Comparison of ENCODE assay signal across 8 cellular contexts in the genomic region with DNA sequence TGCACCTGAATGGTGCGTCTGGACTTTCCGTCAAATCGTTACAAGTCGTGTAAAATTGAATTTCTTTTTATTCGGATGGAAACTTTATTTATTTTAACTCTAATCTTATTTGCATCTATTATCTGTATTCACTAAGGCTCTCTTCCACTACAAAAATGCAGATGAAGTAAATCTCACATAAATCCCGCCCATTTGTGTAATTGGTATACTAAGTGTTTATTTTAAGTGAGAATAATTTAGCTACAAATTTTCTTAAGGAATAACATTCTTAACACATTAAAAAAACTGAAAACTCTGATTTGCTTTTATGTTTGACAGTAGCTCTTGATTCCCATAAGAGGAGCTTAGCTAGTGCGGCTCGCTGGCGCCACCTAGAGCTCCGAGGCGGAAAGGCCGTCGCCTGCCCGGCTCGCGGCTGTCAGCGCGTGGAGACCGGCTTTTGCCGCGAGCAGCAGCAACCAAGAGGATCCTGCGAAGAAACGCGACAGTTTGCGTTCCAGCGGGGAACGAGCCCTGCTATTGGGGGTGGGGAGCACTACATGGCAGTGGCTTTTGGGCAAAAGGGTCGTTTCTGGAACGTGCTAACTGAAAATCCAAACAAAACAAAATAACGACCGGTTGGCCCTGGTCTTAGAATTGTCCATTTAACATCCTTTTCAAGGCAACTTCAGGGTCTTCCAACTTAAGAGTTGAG. TPM values are rescaled to one million over a fixed set of nuclear protein-coding genes. Genes with fewer than 3 reads are reported as not detected.
DNase-seq lines count a peak whose midpoint lies in the region; ATAC-seq and TF ChIP-seq lines count a peak whose summit lies in the region.

No MANE protein-coding gene starts in this region.

- no peaks in the 10 kb centered on the region for H3K79me1 ChIP-seq in trophoblast cell (ENCODE audit: low read length)

- no peak for TF ChIP-seq POLR2A in transverse colon (IDR thresholded peaks at IDR 0.05)

- no peak overlapping the region for H4K12ac ChIP-seq in trophoblast cell (ENCODE audit: low read depth, low read length)

- no peak overlapping the region for H4K91ac ChIP-seq in trophoblast cell (ENCODE audit: low read depth, low read length)

- TF ChIP-seq CTCF in C4-2B (conservative IDR thresholded peaks at IDR 0.05) = peak; percentile 96
- peak; percentile 98 for TF ChIP-seq CTCF in KMS-11 (conservative IDR thresholded peaks at IDR 0.05; ENCODE audit: low read depth, low read length)
- peak; percentile 91 to 98 (median 98) for TF ChIP-seq CTCF in transverse colon (IDR thresholded peaks at IDR 0.05)

- no peak overlapping the region for H4K8ac ChIP-seq in trophoblast cell (ENCODE audit: low read depth, low read length)

- no peak overlapping the region for H3K27ac ChIP-seq in C4-2B
- no peak overlapping the region for H3K27ac ChIP-seq in KMS-11
- H3K27ac ChIP-seq in SK-N-MC = no peak overlapping the region
- H3K27ac ChIP-seq in trophoblast cell (ENCODE audit: low read depth, low read length) = no peak overlapping the region
- H3K27ac ChIP-seq in transverse colon = no peak overlapping the region

- no peak for TF ChIP-seq EP300 in transverse colon (IDR thresholded peaks at IDR 0.05; ENCODE audit: low read depth)

- peaks cover 5% of the 10 kb centered on the region; the same call in 1 of the 2 replicates for H4K20me1 ChIP-seq in KMS-11 (ENCODE audit: insufficient read depth)

- H3K18ac ChIP-seq in trophoblast cell (ENCODE audit: low read length) = no peak overlapping the region

- H3K4me3 ChIP-seq in KMS-11 (IDR thresholded peaks at IDR 0.05; ENCODE audit: insufficient read depth, low read depth, low read length) (no peak overlapping the region), SK-N-MC (peak overlapping the region; percentile 82), trophoblast cell (ENCODE audit: low read depth, low read length) (no peak overlapping the region), transverse colon (peak overlapping the region in 1 of 4 donors; percentile 22)

- H3K36me3 ChIP-seq in KMS-11 (ENCODE audit: insufficient read depth) (no peaks in the 10 kb centered on the region), SK-N-MC (ENCODE audit: insufficient read depth, low read length) (no peaks in the 10 kb centered on the region), trophoblast cell (ENCODE audit: control insufficient read depth in 1 of 2, insufficient read depth in 2 of 2, low read length in 2 of 2) (no peaks in the 10 kb centered on the region), transverse colon (no peaks in the 10 kb centered on the region)

- H3K27me3 ChIP-seq in KMS-11 (ENCODE audit: insufficient read depth, low read depth) (peaks cover 59% of the 10 kb centered on the region), trophoblast cell (ENCODE audit: insufficient read depth, low read length) (peaks cover 60% of the 10 kb centered on the region), transverse colon (peaks cover 99% of the 10 kb centered on the region)

- no peak overlapping the region for H2BK5ac ChIP-seq in trophoblast cell (ENCODE audit: low read depth, low read length, poor library complexity)

- peak overlapping the region; percentile 50; the same call in 1 of the 2 replicates for H2AFZ ChIP-seq in KMS-11 (ENCODE audit: low read depth)
- no peak overlapping the region for H2AFZ ChIP-seq in trophoblast cell (ENCODE audit: insufficient read depth, low read length, poor library complexity)

- no peaks in the 10 kb centered on the region for H3K9me3 ChIP-seq in SK-N-MC (ENCODE audit: low read depth, low read length)
- peaks cover 2% of the 10 kb centered on the region for H3K9me3 ChIP-seq in trophoblast cell (ENCODE audit: insufficient read depth, low read depth, low read length)
- H3K9me3 ChIP-seq in transverse colon = no peaks in the 10 kb centered on the region

- intact Hi-C loops in transverse colon (cut with DNase I; ENCODE audit: low total_unique reads) = loop anchor here (10.0 kb wide), 1 partner anchor 937 kb away; no protein-coding TSS in a partner anchor

- no peak overlapping the region for H3K9ac ChIP-seq in KMS-11
- H3K9ac ChIP-seq in SK-N-MC (ENCODE audit: insufficient read length) = peak overlapping the region; percentile 47
- H3K9ac ChIP-seq in trophoblast cell (ENCODE audit: low read length) = no peak overlapping the region

- H3K4me3 Mint-ChIP-seq in activated naive CD4-positive, alpha-beta T cell treated with anti-CD3 and anti-CD28 coated beads, Interleukin-2, amount 10 ng/mL, durations not matched to agents 7 days and 5 days = peak overlapping the region; percentile 63

- H3K14ac ChIP-seq in trophoblast cell (ENCODE audit: low read length) = no peak overlapping the region

- peak overlapping the region; percentile 89 for H3K27ac Mint-ChIP-seq in activated naive CD4-positive, alpha-beta T cell treated with anti-CD3 and anti-CD28 coated beads, Interleukin-2, amount 10 ng/mL, durations not matched to agents 7 days and 5 days

- in situ Hi-C loops in transverse colon (cut with MboI; ENCODE audit: low pct_ligation_motif_present in 1 of 4, low pct_unique_long_range_greater_than_20kb in 1 of 4, low sequenced_read_pairs in 3 of 4) = loop anchor here (5.0 to 25.0 kb wide), 7 partner anchors 179 to 1329 kb away; no protein-coding TSS in a partner anchor

- no CpG with 5 or more reads among the region's 31 CpGs for WGBS in trophoblast cell (ENCODE audit: extremely low coverage, insufficient coverage, insufficient read length)
- 1 to 3% methylated on average over 13 to 31 of the region's 31 CpGs for WGBS in transverse colon (ENCODE audit: low coverage in 1 of 2), 2 donors

- H3K9me3 Mint-ChIP-seq in activated naive CD4-positive, alpha-beta T cell treated with anti-CD3 and anti-CD28 coated beads, Interleukin-2, amount 10 ng/mL, durations not matched to agents 7 days and 5 days = no peaks in the 10 kb centered on the region

- peaks cover 84% of the 10 kb centered on the region for H3K27me3 Mint-ChIP-seq in activated naive CD4-positive, alpha-beta T cell treated with anti-CD3 and anti-CD28 coated beads, Interleukin-2, amount 10 ng/mL, durations not matched to agents 7 days and 5 days

- peak; percentile 51 for DNase-seq in SK-N-MC (ENCODE audit: low read depth, low spot score)
- peak; percentile 91 for DNase-seq in activated naive CD4-positive, alpha-beta T cell treated with anti-CD3 and anti-CD28 coated beads, Interleukin-2, amount 10 ng/mL, durations not matched to agents 7 days and 5 days
- peak; percentile 89 for DNase-seq in glomerular visceral epithelial cell (ENCODE audit: extremely low spot score)
- peak; percentile 79 to 93 for DNase-seq in trophoblast cell
- peak; percentile 88 for DNase-seq in transverse colon

- H2BK120ac ChIP-seq in trophoblast cell (ENCODE audit: insufficient read depth, low read length, poor library complexity) = no peak overlapping the region

- H2BK12ac ChIP-seq in trophoblast cell (ENCODE audit: low read length) = no peak overlapping the region

- H3K79me2 ChIP-seq in KMS-11 (ENCODE audit: insufficient read depth, low read depth) = no peaks in the 10 kb centered on the region
- no peaks in the 10 kb centered on the region for H3K79me2 ChIP-seq in trophoblast cell (ENCODE audit: control insufficient read depth, insufficient read depth, low read length, poor library complexity)

- peak overlapping the region; percentile 71 for H3K4me2 ChIP-seq in KMS-11
- H3K4me2 ChIP-seq in trophoblast cell (ENCODE audit: low read length) = peak overlapping the region; percentile 69

- H3K4me1 Mint-ChIP-seq in activated naive CD4-positive, alpha-beta T cell treated with anti-CD3 and anti-CD28 coated beads, Interleukin-2, amount 10 ng/mL, durations not matched to agents 7 days and 5 days = peaks cover 44% of the 10 kb centered on the region

- no peak overlapping the region for H3K23ac ChIP-seq in trophoblast cell (ENCODE audit: low read length)

- CTCF ChIA-PET in activated naive CD4-positive, alpha-beta T cell treated with anti-CD3 and anti-CD28 coated beads, Interleukin-2, amount 10 ng/mL, durations not matched to agents 7 days and 5 days (lab: Charles Lee) = interaction anchor here (0.7 to 2.2 kb wide), 18 partner anchors 9 to 941 kb away, joined by 3 to 14 read pairs (median 6); no protein-coding TSS in a partner anchor

- H3K4ac ChIP-seq in trophoblast cell (ENCODE audit: low read depth, low read length) = no peak overlapping the region

- H3K4me1 ChIP-seq in KMS-11 (ENCODE audit: low read depth, poor library complexity, severe bottlenecking) (peaks cover 28% of the 10 kb centered on the region), trophoblast cell (ENCODE audit: control insufficient read depth in 1 of 2, insufficient read depth in 2 of 2, low read length in 2 of 2) (peaks cover 25 to 37% of the 10 kb centered on the region in 2 experiments), transverse colon (peaks cover 19 to 64% (median 51%) of the 10 kb centered on the region in 4 donors)

- peak; percentile 64 for ATAC-seq in GM19351 (IDR thresholded peaks at IDR 0.05; ENCODE audit: unreplicated experiment)

- no peak overlapping the region for H2AK5ac ChIP-seq in trophoblast cell (ENCODE audit: low read length)

- peaks cover 4% of the 10 kb centered on the region for H3K36me3 Mint-ChIP-seq in activated naive CD4-positive, alpha-beta T cell treated with anti-CD3 and anti-CD28 coated beads, Interleukin-2, amount 10 ng/mL, durations not matched to agents 7 days and 5 days

RNA-seq across cellular contexts. Expression of gene SP9, which starts 6.7 kb away (rescaled TPM):
- polyA plus RNA-seq in trophoblast cell (2013) = 0.03 and 0.04 TPM in 2 replicates
- not detected for total RNA-seq in transverse colon

RNA-seq across cellular contexts. Expression of gene SCRN3, which starts 54.1 kb away (rescaled TPM):
- 13.8 and 15.2 TPM in 2 replicates for polyA plus RNA-seq in trophoblast cell (2013)
- 10 to 100 TPM; 24.5 to 32.7 (median 30.2) TPM for total RNA-seq in transverse colon
